In the genomic region with DNA sequence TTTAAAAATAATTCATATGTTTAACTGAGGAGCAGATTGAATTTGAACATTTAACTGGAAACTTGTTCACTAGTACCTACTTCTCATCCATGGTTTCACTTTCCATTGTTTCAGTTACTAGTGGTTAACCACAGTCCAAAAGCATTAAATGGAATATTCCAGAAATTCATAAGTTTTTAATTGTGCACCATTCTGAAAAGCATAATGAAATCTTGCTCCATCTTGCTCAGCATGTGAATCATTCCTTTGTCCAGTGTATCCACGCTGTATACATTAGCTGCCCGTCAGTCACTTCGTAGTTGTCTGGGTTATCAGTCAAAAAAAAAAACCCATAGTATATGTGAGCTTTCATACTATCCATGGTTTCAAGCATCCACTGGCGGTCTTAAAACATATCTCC, we compare ENCODE assay signal across 27 cellular contexts.
DNase-seq lines count a peak whose midpoint lies in the region; TF ChIP-seq lines count a peak whose summit lies in the region.
"Had no signal": no experiment of that assay in that cellular context is flagged by ENCODE, and none has a peak within 500 bp of the region (broad histone marks: within the 10 kb centered on the region; RNA-seq: fewer than 3 reads in every experiment).

No MANE protein-coding gene starts in this region.

- H3K4me3 Mint-ChIP-seq in activated CD4-positive, alpha-beta T cell treated with anti-CD3 and anti-CD28 coated beads, Interleukin-2, amount 10 ng/mL, durations not matched to agents 7 days and 5 days = no peak overlapping the region
- H3K4me3 Mint-ChIP-seq: activated CD4-positive, alpha-beta T cell treated with anti-CD3 and anti-CD28 coated beads for 36 hours; activated naive CD8-positive, alpha-beta T cell; activated T-helper 1 cell treated with anti-CD3 and anti-CD28 coated beads, Interleukin-12 subunit alpha, Interleukin-12 subunit beta, Interleukin-2, Interleukin-4 antibody, amounts not matched to agents 30 ng/mL and 10 ng/mL and 1 ng/mL, durations not matched to agents 14 hours and 24 hours and 36 hours; memory B cell; stimulated activated memory B cell treated with anti-CD40 and anti-IgM and Interleukin-4, amounts not matched to agents 10 μg/mL and 1 μg/mL and 100 μg/mL, for 72 hours; T-helper 1 cell treated with Interleukin-12 subunit alpha and Interleukin-12 subunit beta and Interleukin-4 antibody, amounts not matched to agents 30 μg/mL and 1 μg/mL, for 36 hours had no signal

- no peaks in the 10 kb centered on the region for H3K27me3 Mint-ChIP-seq in activated CD4-positive, alpha-beta T cell treated with anti-CD3 and anti-CD28 coated beads, Interleukin-2, amount 10 ng/mL, durations not matched to agents 7 days and 5 days
- H3K27me3 Mint-ChIP-seq: activated CD4-positive, alpha-beta T cell treated with anti-CD3 and anti-CD28 coated beads for 36 hours; activated naive CD8-positive, alpha-beta T cell; stimulated activated memory B cell treated with anti-CD40 and anti-IgM and Interleukin-4, amounts not matched to agents 10 μg/mL and 1 μg/mL and 100 μg/mL, for 72 hours had no signal

- no peaks in the 10 kb centered on the region for H3K36me3 ChIP-seq in sigmoid colon
- H3K36me3 ChIP-seq: prostate gland, SJSA1 had no signal

- CTCF ChIA-PET in activated CD4-positive, alpha-beta T cell treated with anti-CD3 and anti-CD28 coated beads, Interleukin-2, amount 10 ng/mL, durations not matched to agents 7 days and 5 days (lab: Charles Lee) = interaction anchor here (0.6 kb wide), 1 partner anchor 972 kb away, joined by 3 read pairs; no protein-coding TSS in a partner anchor

- TF ChIP-seq EP300 in sigmoid colon (IDR thresholded peaks at IDR 0.05) = no peak

- TF ChIP-seq CTCF in GM10266 (IDR thresholded peaks at IDR 0.05; ENCODE audit: control insufficient read depth, insufficient read depth, low read depth, missing control alignments) (no peak), sigmoid colon (IDR thresholded peaks at IDR 0.05) (no peak)

- TF ChIP-seq POLR2A in sigmoid colon (IDR thresholded peaks at IDR 0.05) = no peak

- no peaks in the 10 kb centered on the region for H3K9me3 ChIP-seq in sigmoid colon
- H3K9me3 ChIP-seq: body of pancreas, prostate gland, SJSA1 had no signal

- no peaks in the 10 kb centered on the region for H3K27me3 ChIP-seq in sigmoid colon
- H3K27me3 ChIP-seq: body of pancreas, SJSA1 had no signal

- no peaks in the 10 kb centered on the region for H3K4me1 ChIP-seq in sigmoid colon
- H3K4me1 ChIP-seq: body of pancreas, prostate gland had no signal

- peak; percentile 11 for DNase-seq in ELR (ENCODE audit: low read depth)
- DNase-seq in M059J (ENCODE audit: low read depth) = peak; percentile 43
- peak; percentile 57 for DNase-seq in RPMI7951 (ENCODE audit: low read depth)
- DNase-seq in fibroblast of gingiva (ENCODE audit: low read depth) = peak; percentile 14
- no peak for DNase-seq in germinal center (ENCODE audit: low spot score)
- DNase-seq in GM10266 (ENCODE audit: extremely low spot score) = no peak
- no peak for DNase-seq in activated CD4-positive, alpha-beta T cell treated with anti-CD3 and anti-CD28 coated beads, Interleukin-2, amount 10 ng/mL, durations not matched to agents 7 days and 5 days
- DNase-seq in sigmoid colon = no peak
- DNase-seq: activated CD4-positive, alpha-beta T cell treated with anti-CD3 and anti-CD28 coated beads for 36 hours; body of pancreas; effector CD8-positive, alpha-beta T cell; HCEC 1CT; head of caudate nucleus; left cardiac atrium; NCI-H146; NCI-H2171; PC-9; stimulated activated CD4-positive, alpha-beta T cell treated with anti-CD3 and anti-CD28 coated beads, Interleukin-2, amount 100 ng/mL, for 24 hours had no signal

- H3K4me3 ChIP-seq in sigmoid colon = no peak overlapping the region
- H3K4me3 ChIP-seq: body of pancreas, PC-9, prostate gland, SJSA1, skin epidermis had no signal

- POLR2A ChIA-PET in activated CD4-positive, alpha-beta T cell treated with anti-CD3 and anti-CD28 coated beads, Interleukin-2, amount 10 ng/mL, durations not matched to agents 7 days and 5 days (lab: Charles Lee) = no interaction called here

- no peak overlapping the region for H3K27ac Mint-ChIP-seq in activated CD4-positive, alpha-beta T cell treated with anti-CD3 and anti-CD28 coated beads, Interleukin-2, amount 10 ng/mL, durations not matched to agents 7 days and 5 days
- H3K27ac Mint-ChIP-seq: activated CD4-positive, alpha-beta T cell treated with anti-CD3 and anti-CD28 coated beads for 36 hours; activated naive CD8-positive, alpha-beta T cell; activated T-helper 1 cell treated with anti-CD3 and anti-CD28 coated beads, Interleukin-12 subunit alpha, Interleukin-12 subunit beta, Interleukin-2, Interleukin-4 antibody, amounts not matched to agents 30 ng/mL and 10 ng/mL and 1 ng/mL, durations not matched to agents 14 hours and 24 hours and 36 hours; memory B cell; stimulated activated memory B cell treated with anti-CD40 and anti-IgM and Interleukin-4, amounts not matched to agents 10 μg/mL and 1 μg/mL and 100 μg/mL, for 72 hours; T-helper 1 cell treated with Interleukin-12 subunit alpha and Interleukin-12 subunit beta and Interleukin-4 antibody, amounts not matched to agents 30 μg/mL and 1 μg/mL, for 36 hours had no signal

- intact Hi-C loops in sigmoid colon (cut with DNase I) = no loop called here

- H3K9me3 Mint-ChIP-seq in activated CD4-positive, alpha-beta T cell treated with anti-CD3 and anti-CD28 coated beads, Interleukin-2, amount 10 ng/mL, durations not matched to agents 7 days and 5 days = peaks cover 9% of the 10 kb centered on the region
- H3K9me3 Mint-ChIP-seq: memory B cell; stimulated activated memory B cell treated with anti-CD40 and anti-IgM and Interleukin-4, amounts not matched to agents 10 μg/mL and 1 μg/mL and 100 μg/mL, for 72 hours had no signal

- peaks cover 6% of the 10 kb centered on the region for H3K36me3 Mint-ChIP-seq in activated CD4-positive, alpha-beta T cell treated with anti-CD3 and anti-CD28 coated beads, Interleukin-2, amount 10 ng/mL, durations not matched to agents 7 days and 5 days (ENCODE audit: low read depth)
- H3K36me3 Mint-ChIP-seq: activated naive CD8-positive, alpha-beta T cell; memory B cell; stimulated activated memory B cell treated with anti-CD40 and anti-IgM and Interleukin-4, amounts not matched to agents 10 μg/mL and 1 μg/mL and 100 μg/mL, for 72 hours had no signal

- 95 to 96% methylated on average over 4 of the region's 4 CpGs for WGBS in sigmoid colon, 2 donors

- no peak overlapping the region for H3K27ac ChIP-seq in sigmoid colon
- H3K27ac ChIP-seq: body of pancreas, C4-2B, PC-9, prostate gland, SJSA1, skin epidermis had no signal

- peaks cover 7% of the 10 kb centered on the region for H3K4me1 Mint-ChIP-seq in activated CD4-positive, alpha-beta T cell treated with anti-CD3 and anti-CD28 coated beads, Interleukin-2, amount 10 ng/mL, durations not matched to agents 7 days and 5 days

Comparison
In these comparisons a context has a peak if more than half of its experiments do, and no peak if none do; other contexts are left out.
1. DNase-seq: peak in ELR (single experiment), M059J (single experiment), RPMI7951 (single experiment) and fibroblast of gingiva (single experiment); none in germinal center (single experiment), GM10266 (single experiment), activated CD4-positive, alpha-beta T cell treated with anti-CD3 and anti-CD28 coated beads, Interleukin-2, amount 10 ng/mL, durations not matched to agents 7 days and 5 days (single experiment) and sigmoid colon (single experiment).